In the genomic region with DNA sequence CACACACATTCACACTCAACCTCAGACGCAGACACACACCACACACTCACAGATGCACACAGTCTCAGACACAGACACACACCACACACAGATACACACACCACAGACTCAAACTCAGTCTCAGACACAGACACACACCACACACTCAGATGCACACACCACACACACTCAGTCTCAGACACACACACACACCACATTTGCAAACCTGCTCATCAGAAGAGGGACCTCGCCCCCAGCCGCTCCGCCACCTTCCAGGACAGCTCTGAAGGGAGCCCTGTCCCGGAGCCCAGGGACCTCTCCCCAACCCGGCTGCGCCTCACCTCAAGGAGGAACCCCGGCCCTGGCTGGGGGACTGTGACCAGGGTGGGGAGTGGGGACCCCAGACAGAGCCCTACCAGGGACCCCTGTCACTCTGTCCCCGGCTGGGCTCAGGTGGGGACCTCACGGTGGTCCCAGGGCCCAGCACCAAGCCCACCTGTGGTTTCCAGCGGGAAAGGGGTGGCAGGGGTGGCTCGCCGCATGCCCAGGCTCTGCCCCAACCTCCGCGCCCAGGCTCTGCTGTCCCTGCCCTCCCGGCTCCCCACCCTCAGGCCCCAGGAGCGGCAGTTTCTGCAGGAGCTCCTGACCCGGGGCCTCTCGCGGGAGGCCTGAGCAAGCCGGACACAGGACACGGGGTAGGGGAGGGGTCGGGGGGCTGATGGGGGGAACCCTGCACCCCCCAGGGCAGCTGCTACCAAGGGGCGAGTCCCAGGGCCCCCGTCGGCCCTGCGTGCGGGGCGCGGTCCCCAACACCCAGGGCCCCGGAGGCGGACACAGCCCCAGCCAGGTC, we compare ENCODE assay signal across 8 cellular contexts. TPM values are rescaled to one million over a fixed set of nuclear protein-coding genes. Genes with fewer than 3 reads are reported as not detected.
DNase-seq lines count a peak whose midpoint lies in the region; ATAC-seq and TF ChIP-seq lines count a peak whose summit lies in the region.

No MANE protein-coding gene starts in this region.

- H3K79me2 ChIP-seq in SK-N-SH (ENCODE audit: insufficient read depth) (peaks cover 36% of the 10 kb centered on the region), parathyroid adenoma (no peaks in the 10 kb centered on the region)

- H3K4me1 ChIP-seq in CD4-positive, CD25-positive, alpha-beta regulatory T cell (ENCODE audit: control insufficient read depth, insufficient read depth, low read length, poor library complexity, severe bottlenecking), result peaks cover 8% of the 10 kb centered on the region
- peaks cover 0 to 6% of the 10 kb centered on the region in 2 experiments; a peak in 1 of 4 replicates for H3K4me1 ChIP-seq in SK-N-SH (ENCODE audit: control insufficient read depth in 1 of 2, insufficient read depth in 2 of 2, low read depth in 1 of 2, low read length in 1 of 2)
- H3K4me1 ChIP-seq in parathyroid adenoma, result no peaks in the 10 kb centered on the region

- no peaks in the 10 kb centered on the region for H3K36me3 Mint-ChIP-seq in CD4-positive, CD25-positive, alpha-beta regulatory T cell

- POLR2A ChIA-PET in SK-N-SH (lab: Yijun Ruan, JAX), result interaction anchor here (0.7 to 1.0 kb wide), 3 partner anchors 18 to 124 kb away, joined by 3 read pairs; no protein-coding TSS in a partner anchor

- whole genome bisulfite sequencing in SK-N-SH (ENCODE audit: low lambda C conversion rate), result 60% methylated on average over 13 of the region's 32 CpGs

- peaks cover 2% of the 10 kb centered on the region; the same call in 1 of the 2 replicates for H4K20me1 ChIP-seq in SK-N-SH (ENCODE audit: insufficient read depth)

- H3K27ac ChIP-seq in CD4-positive, CD25-positive, alpha-beta regulatory T cell (ENCODE audit: insufficient read depth, low read length, poor library complexity, severe bottlenecking), result no peak overlapping the region
- H3K27ac ChIP-seq in SK-N-SH (ENCODE audit: low read depth in 2 of 2, low read length in 1 of 2), result peak overlapping the region in 1 of 2 experiments; percentile 59; a peak in 1 of 4 replicates
- H3K27ac ChIP-seq in parathyroid adenoma, result no peak overlapping the region

- CTCF ChIA-PET in SK-N-SH (lab: Yijun Ruan, JAX), result interaction anchor here (0.7 to 1.9 kb wide), 8 partner anchors 17 to 133 kb away, joined by 3 to 11 read pairs (median 4); no protein-coding TSS in a partner anchor

- ATAC-seq in CD4-positive, CD25-positive, alpha-beta regulatory T cell (ENCODE audit: low read depth in 2 of 2), result no peak

- peak overlapping the region in 2 of 3 donors; percentile 0 to 9 for H3K27ac Mint-ChIP-seq in CD4-positive, CD25-positive, alpha-beta regulatory T cell

- TF ChIP-seq EP300 in SK-N-SH (IDR thresholded peaks at IDR 0.05; ENCODE audit: borderline replicate concordance in 1 of 2, low read depth in 1 of 2, low read length in 1 of 2), result no peak

- H3K9me2 ChIP-seq in SK-N-SH, result no peaks in the 10 kb centered on the region

- peaks cover 36% of the 10 kb centered on the region for H3K27me3 Mint-ChIP-seq in CD4-positive, CD25-positive, alpha-beta regulatory T cell

- H3K9me3 Mint-ChIP-seq in CD4-positive, CD25-positive, alpha-beta regulatory T cell, result peaks cover 0 to 5% (median 0%) of the 10 kb centered on the region in 7 donors

- no peak for TF ChIP-seq RAD21 in SK-N-SH (IDR thresholded peaks at IDR 0.05; ENCODE audit: low read length)

- H3F3A ChIP-seq in SK-N-SH (replicated peaks; ENCODE audit: insufficient read depth), result peaks cover 6% of the 10 kb centered on the region

- peaks cover 0 to 5% (median 1%) of the 10 kb centered on the region in 4 donors for H3K4me1 Mint-ChIP-seq in CD4-positive, CD25-positive, alpha-beta regulatory T cell

- H3K4me2 ChIP-seq in SK-N-SH, result peak overlapping the region; percentile 90
- H3K4me2 ChIP-seq in parathyroid adenoma (ENCODE audit: low read length), result peak overlapping the region; percentile 35

- H2AFZ ChIP-seq in SK-N-SH (ENCODE audit: low read depth) (0 out of 2 replicates have a peak overlapping the region, but pooled peaks have one; percentile 11), parathyroid adenoma (no peak overlapping the region)

- peak overlapping the region in 3 of 4 donors; percentile 8 to 66 (median 57) for H3K4me3 Mint-ChIP-seq in CD4-positive, CD25-positive, alpha-beta regulatory T cell

- DNase-seq in CD4-positive, CD25-positive, alpha-beta regulatory T cell, result no peak
- DNase-seq in SK-N-SH (no peak), foreskin fibroblast (peak; percentile 50 to 70), germinal center (ENCODE audit: low spot score) (no peak), SW480 (ENCODE audit: low spot score) (no peak), NCI-H2196 treated with DMSO at 0.1 percent for 48 hours (lab: John Stamatoyannopoulos, UW; ENCODE audit: unreplicated experiment) (no peak), amygdala (lab: John Stamatoyannopoulos, UW) (no peak)

- H3K4me3 ChIP-seq in CD4-positive, CD25-positive, alpha-beta regulatory T cell (ENCODE audit: low read depth, low read length), result no peak overlapping the region
- H3K4me3 ChIP-seq in SK-N-SH (ENCODE audit: low read depth in 2 of 2, low read length in 1 of 2) (peak overlapping the region; percentile 66 to 67), foreskin fibroblast (ENCODE audit: low read depth in 1 of 2, low read length in 2 of 2) (peak overlapping the region; percentile 77 to 96), parathyroid adenoma (ENCODE audit: low read depth, low read length) (no peak overlapping the region)

- H3K9ac ChIP-seq in SK-N-SH (peak overlapping the region; percentile 75; the same call in 1 of the 2 replicates), parathyroid adenoma (no peak overlapping the region)

- H3K36me3 ChIP-seq in CD4-positive, CD25-positive, alpha-beta regulatory T cell (ENCODE audit: control insufficient read depth, insufficient read depth, low read length), result no peaks in the 10 kb centered on the region
- peaks cover 0 to 23% of the 10 kb centered on the region in 2 experiments for H3K36me3 ChIP-seq in SK-N-SH (replicated peaks in 1 of 2; ENCODE audit: control insufficient read depth in 1 of 2, insufficient read depth in 2 of 2, low read length in 1 of 2)
- no peaks in the 10 kb centered on the region for H3K36me3 ChIP-seq in parathyroid adenoma (ENCODE audit: control insufficient read depth, insufficient read depth, low read length)

- H3K9me3 ChIP-seq in CD4-positive, CD25-positive, alpha-beta regulatory T cell (ENCODE audit: control insufficient read depth in 2 of 2, low read length in 2 of 2), result peaks cover under 1% of the 10 kb centered on the region in 2 experiments
- H3K9me3 ChIP-seq in SK-N-SH (peaks cover 12% of the 10 kb centered on the region; the same call in 1 of the 2 replicates), parathyroid adenoma (ENCODE audit: control insufficient read depth, low read length) (no peaks in the 10 kb centered on the region)

- H3K27me3 ChIP-seq in CD4-positive, CD25-positive, alpha-beta regulatory T cell (ENCODE audit: control insufficient read depth, insufficient read depth, low read length), result peaks cover 13% of the 10 kb centered on the region
- H3K27me3 ChIP-seq in SK-N-SH (ENCODE audit: insufficient read depth) (no peaks in the 10 kb centered on the region), parathyroid adenoma (ENCODE audit: control insufficient read depth, insufficient read depth, low read length) (no peaks in the 10 kb centered on the region)

- no peak for TF ChIP-seq CTCF in SK-N-SH (IDR thresholded peaks at IDR 0.05)
- no peak for TF ChIP-seq CTCF in foreskin fibroblast (IDR thresholded peaks at IDR 0.05; ENCODE audit: low read depth, low read length)
- TF ChIP-seq CTCF in parathyroid adenoma (IDR thresholded peaks at IDR 0.05), result no peak

TF ChIP-seq in SK-N-SH, 30 proteins besides CTCF, POLR2A, EP300 and RAD21 (continues in another document):
- TF ChIP-seq YY1 (IDR thresholded peaks at IDR 0.05; ENCODE audit: low read depth) (no peak), RXRA (IDR thresholded peaks at IDR 0.05; ENCODE audit: borderline replicate concordance, low read depth) (no peak), TCF12 (IDR thresholded peaks at IDR 0.05) (no peak), FOSL2 (IDR thresholded peaks at IDR 0.05; ENCODE audit: borderline replicate concordance, low read depth) (no peak), RCOR1 (IDR thresholded peaks at IDR 0.05; ENCODE audit: low read length) (no peak), NFIC (IDR thresholded peaks at IDR 0.05; ENCODE audit: borderline replicate concordance) (no peak), TAF1 (IDR thresholded peaks at IDR 0.05; ENCODE audit: borderline replicate concordance, low read depth, low read length) (no peak), MXI1 (IDR thresholded peaks at IDR 0.05; ENCODE audit: low read depth, low read length) (no peak), GATA2 (CRISPR knock-in tag; IDR thresholded peaks at IDR 0.05) (no peak), CHD2 (IDR thresholded peaks at IDR 0.05; ENCODE audit: low read length, partially characterized antibody) (no peak)
- TF ChIP-seq, protein P1, sequence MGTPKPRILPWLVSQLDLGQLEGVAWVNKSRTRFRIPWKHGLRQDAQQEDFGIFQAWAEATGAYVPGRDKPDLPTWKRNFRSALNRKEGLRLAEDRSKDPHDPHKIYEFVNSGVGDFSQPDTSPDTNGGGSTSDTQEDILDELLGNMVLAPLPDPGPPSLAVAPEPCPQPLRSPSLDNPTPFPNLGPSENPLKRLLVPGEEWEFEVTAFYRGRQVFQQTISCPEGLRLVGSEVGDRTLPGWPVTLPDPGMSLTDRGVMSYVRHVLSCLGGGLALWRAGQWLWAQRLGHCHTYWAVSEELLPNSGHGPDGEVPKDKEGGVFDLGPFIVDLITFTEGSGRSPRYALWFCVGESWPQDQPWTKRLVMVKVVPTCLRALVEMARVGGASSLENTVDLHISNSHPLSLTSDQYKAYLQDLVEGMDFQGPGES (IDR thresholded peaks at IDR 0.05; ENCODE audit: low read depth, low read length), result no peak

RNA-seq across cellular contexts. Expression of a gene that starts 0.7 kb away (rescaled TPM):
- 12.9 TPM for total RNA-seq in CD4-positive, CD25-positive, alpha-beta regulatory T cell
- 1 to 10 TPM in 2 of 4 donors, under 1 TPM in 2; 0.08 to 3.8 (median 0.83) TPM for polyA plus RNA-seq in CD4-positive, CD25-positive, alpha-beta regulatory T cell
- polyA plus RNA-seq in SK-N-SH (2012; rRNA removed), result 66.6 and 108 TPM in 2 replicates
- 38.5 and 67.6 TPM in 2 replicates for polyA plus RNA-seq in SK-N-SH (2012; cell fraction: cytosol; rRNA removed)
- polyA plus RNA-seq in SK-N-SH (2012; cell fraction: nucleus; rRNA removed), result 184 and 188 TPM in 2 replicates

RNA-seq across cellular contexts. Expression of a gene that starts 58.2 kb away (rescaled TPM):
- total RNA-seq in CD4-positive, CD25-positive, alpha-beta regulatory T cell, result not detected
- polyA plus RNA-seq in CD4-positive, CD25-positive, alpha-beta regulatory T cell, result under 1 TPM in 1 of 4 donors, not detected in 3; 0.38 TPM
- polyA plus RNA-seq in SK-N-SH (2012; rRNA removed), result 0.33 and 0.37 TPM in 2 replicates
- 0.05 TPM in 1 of 2 replicates, not detected in the other for polyA plus RNA-seq in SK-N-SH (2012; cell fraction: cytosol; rRNA removed)
- polyA plus RNA-seq in SK-N-SH (2012; cell fraction: nucleus; rRNA removed), result 3.3 and 3.4 TPM in 2 replicates

Comparison
In these comparisons a context has a peak if more than half of its experiments do, and no peak if none do; other contexts are left out.
1. DNase-seq: peak in foreskin fibroblast (2 of 2); none in CD4-positive, CD25-positive, alpha-beta regulatory T cell (0 of 3), SK-N-SH (single experiment), germinal center (single experiment), SW480 (single experiment), NCI-H2196 treated with DMSO at 0.1 percent for 48 hours (single experiment) and amygdala (0 of 56).
2. H3K4me3 ChIP-seq: peak in SK-N-SH (2 of 2) and foreskin fibroblast (2 of 2); none in CD4-positive, CD25-positive, alpha-beta regulatory T cell (single experiment) and parathyroid adenoma (single experiment).
3. RNA of a gene that starts 0.7 kb away (polyA plus RNA-seq): 38.5 to 188 TPM in SK-N-SH; 0.08 to 3.8 TPM in CD4-positive, CD25-positive, alpha-beta regulatory T cell; every median in the first group is over 4 times any median in the second.